In genomic region chr16:53503270-53503911, GRCh38 we compare ENCODE assay signal across 8 cellular contexts. TPM values are rescaled to one million over a fixed set of nuclear protein-coding genes. Genes with fewer than 3 reads are reported as not detected.
A peak's percentile ranks its signal among the peaks of the same experiment; 100 is the strongest.
DNase-seq lines count a peak whose midpoint lies in the region; ATAC-seq and TF ChIP-seq lines count a peak whose summit lies in the region.

No MANE protein-coding gene starts in this region.

- intact Hi-C loops in CD14-positive monocyte (cut with micrococcal nuclease) = loop anchor here in 1 of 2 donors (2.0 kb wide), 1 partner anchor 69 kb away; the partner anchor contains the start of gene RBL2

- H3K27me3 Mint-ChIP-seq in CD14-positive monocyte (ENCODE audit: low read depth in 3 of 3) = peaks cover 3 to 12% (median 12%) of the 10 kb centered on the region in 3 donors

- peak overlapping the region; percentile 79 to 95 (median 89) for H3K27ac Mint-ChIP-seq in CD14-positive monocyte

- H3K36me3 Mint-ChIP-seq in CD14-positive monocyte = peaks cover 11 to 13% of the 10 kb centered on the region in 2 donors

- no peak for TF ChIP-seq CTCF in CD14-positive monocyte (IDR thresholded peaks at IDR 0.05)

- H3K4me1 Mint-ChIP-seq in CD14-positive monocyte = peaks cover 26% of the 10 kb centered on the region

- ATAC-seq in GM19395 (IDR thresholded peaks at IDR 0.05; ENCODE audit: unreplicated experiment) = peak; percentile 96
- peak; percentile 93 for ATAC-seq in HG03558 (IDR thresholded peaks at IDR 0.05; ENCODE audit: extremely low read depth, unreplicated experiment)
- ATAC-seq in left lobe of liver = peak; percentile 83

- peak overlapping the region; percentile 91 for H3K4me3 Mint-ChIP-seq in CD14-positive monocyte

- H3K9me3 Mint-ChIP-seq in CD14-positive monocyte = no peaks in the 10 kb centered on the region

- peak; percentile 100 for DNase-seq in CD14-positive monocyte (ENCODE audit: low spot score)
- DNase-seq in NCI-H748 (lab: John Stamatoyannopoulos, UW; ENCODE audit: unreplicated experiment) = peak; percentile 99
- peak; percentile 98 to 100 for DNase-seq in activated CD4-positive, alpha-beta T cell treated with anti-CD3 and anti-CD28 coated beads, Interleukin-2, amount 50 U/mL, for 24 hours (ENCODE audit: low read depth in 1 of 2, low spot score in 1 of 2)
- DNase-seq in dedifferentiated amniotic fluid mesenchymal stem cell (ENCODE audit: extremely low spot score) = peak; percentile 100
- DNase-seq in left lobe of liver (ENCODE audit: low spot score) = peak; percentile 100
- DNase-seq in stimulated activated CD4-positive, alpha-beta T cell treated with anti-CD3 and anti-CD28 coated beads, Interleukin-2, amount 100 ng/mL, for 24 hours = peak; percentile 100

RNA-seq across cellular contexts. Expression of gene AKTIP, which starts 0.4 kb away (rescaled TPM):
- polyA plus RNA-seq in CD14-positive monocyte = 1 to 10 TPM; 5.8 to 9.9 TPM
- total RNA-seq in left lobe of liver = 25.7 TPM

Comparison
In these comparisons a context has a peak if more than half of its experiments do, and no peak if none do; other contexts are left out.
1. Peak in every context shown above with its lines: DNase-seq and ATAC-seq.